Comparison of ENCODE assay signal across 22 cellular contexts in genomic region chr16:9002042-9002441, GRCh38. TPM values are rescaled to one million over a fixed set of nuclear protein-coding genes. Genes with fewer than 3 reads are reported as not detected.
DNase-seq lines count a peak whose midpoint lies in the region; ATAC-seq, FAIRE-seq and TF ChIP-seq lines count a peak whose summit lies in the region.
"Had no signal": no experiment of that assay in that cellular context is flagged by ENCODE, and none has a peak within 500 bp of the region (broad histone marks: within the 10 kb centered on the region; RNA-seq: fewer than 3 reads in every experiment).

No MANE protein-coding gene starts in this region.

- H3K9me3 Mint-ChIP-seq in activated CD8-positive, alpha-beta memory T cell treated with anti-CD3 and anti-CD28 coated beads, Interleukin-2, amount 10 ng/mL, durations not matched to agents 7 days and 5 days (ENCODE audit: low read depth) = no peaks in the 10 kb centered on the region
- no peaks in the 10 kb centered on the region; the same call in 2 of the 3 replicates for H3K9me3 Mint-ChIP-seq in GM23338
- H3K9me3 Mint-ChIP-seq: CD8-positive, alpha-beta T cell; HFFc6; IgD-negative memory B cell had no signal

- TF ChIP-seq CTCF in GM23338 (conservative IDR thresholded peaks at IDR 0.05; ENCODE audit: low read depth in 2 of 2) (no peak), H1 (IDR thresholded peaks at IDR 0.05; ENCODE audit: control extremely low read depth in 1 of 3, insufficient read depth in 1 of 3, low read depth in 1 of 3, low read length in 3 of 3) (no peak)

- no peak overlapping the region for H4K91ac ChIP-seq in H1 (replicated peaks; ENCODE audit: insufficient read length, low read length)

- H3K79me1 ChIP-seq in H1 (ENCODE audit: low read depth, low read length) = no peaks in the 10 kb centered on the region

- peaks cover 4% of the 10 kb centered on the region for H3K4me1 Mint-ChIP-seq in activated CD8-positive, alpha-beta memory T cell treated with anti-CD3 and anti-CD28 coated beads, Interleukin-2, amount 10 ng/mL, durations not matched to agents 7 days and 5 days
- no peaks in the 10 kb centered on the region for H3K4me1 Mint-ChIP-seq in GM23338
- H3K4me1 Mint-ChIP-seq: B cell had no signal

- CTCF ChIA-PET in activated CD8-positive, alpha-beta memory T cell treated with anti-CD3 and anti-CD28 coated beads, Interleukin-2, amount 10 ng/mL, durations not matched to agents 7 days and 5 days (lab: Charles Lee) = no interaction called here
- CTCF ChIA-PET in H1 (lab: Charles Lee; ENCODE audit: partially characterized antibody) = interaction anchor here (0.8 to 9.7 kb wide), 8 partner anchors 10 to 97 kb away, joined by 3 to 189 read pairs (median 4); no protein-coding TSS in a partner anchor

- no peak overlapping the region for H3K27ac ChIP-seq in GM23338 (ENCODE audit: low read depth)
- no peak overlapping the region for H3K27ac ChIP-seq in H1 (ENCODE audit: low read depth, low read length)
- H3K27ac ChIP-seq: BLaER1 treated with 17β-estradiol and CSF1 and Interleukin-3, amounts not matched to agents 10 nM and 100 nM had no signal

- peaks cover under 1% of the 10 kb centered on the region for H3K27me3 Mint-ChIP-seq in activated CD8-positive, alpha-beta memory T cell treated with anti-CD3 and anti-CD28 coated beads, Interleukin-2, amount 10 ng/mL, durations not matched to agents 7 days and 5 days
- H3K27me3 Mint-ChIP-seq in GM23338 (ENCODE audit: insufficient read depth, low read depth, poor library complexity) = peaks cover 10% of the 10 kb centered on the region
- H3K27me3 Mint-ChIP-seq: IgD-negative memory B cell had no signal

- no peaks in the 10 kb centered on the region for H3K23me2 ChIP-seq in H1 (ENCODE audit: low read depth, low read length)

- H2AK5ac ChIP-seq in H1 (ENCODE audit: low read depth, low read length) = no peak overlapping the region

- no peak overlapping the region for H2BK15ac ChIP-seq in H1 (ENCODE audit: low read length)

- H3K4me1 ChIP-seq in GM23338 (ENCODE audit: insufficient read depth) (no peaks in the 10 kb centered on the region), H1 (replicated peaks in 1 of 4; ENCODE audit: control insufficient read depth in 3 of 4, insufficient read depth in 4 of 4, low read length in 3 of 4) (no peaks in the 10 kb centered on the region)
- H3K4me1 ChIP-seq: BLaER1 treated with 17β-estradiol and CSF1 and Interleukin-3, amounts not matched to agents 10 nM and 100 nM had no signal

- TF ChIP-seq RAD21 in H1 (IDR thresholded peaks at IDR 0.05 in 1 of 2, conservative IDR thresholded peaks at IDR 0.05 in 1 of 2; ENCODE audit: low read depth in 2 of 2, low read length in 2 of 2) = no peak

- H2BK120ac ChIP-seq in H1 (replicated peaks; ENCODE audit: low read depth, low read length) = no peak overlapping the region

- H3K4me3 ChIP-seq in GM23338 (no peak overlapping the region), MG63 (no peak overlapping the region), H1 (ENCODE audit: extremely low read depth in 1 of 4, insufficient read depth in 2 of 4, low read depth in 3 of 4, low read length in 4 of 4) (no peak overlapping the region)
- H3K4me3 ChIP-seq: BLaER1 treated with 17β-estradiol and CSF1 and Interleukin-3, amounts not matched to agents 10 nM and 100 nM; GM12878 had no signal

- no peak overlapping the region for H3K4me3 Mint-ChIP-seq in activated CD8-positive, alpha-beta memory T cell treated with anti-CD3 and anti-CD28 coated beads, Interleukin-2, amount 10 ng/mL, durations not matched to agents 7 days and 5 days
- no peak overlapping the region for H3K4me3 Mint-ChIP-seq in GM23338
- H3K4me3 Mint-ChIP-seq: B cell; CD8-positive, alpha-beta T cell; HFFc6 had no signal

- no peak overlapping the region for H4K5ac ChIP-seq in H1 (ENCODE audit: insufficient read length, low read depth, low read length)

- H2BK12ac ChIP-seq in H1 (ENCODE audit: low read depth, low read length) = no peak overlapping the region

- H3K9ac ChIP-seq in H1 (replicated peaks in 1 of 4; ENCODE audit: extremely low read depth in 1 of 4, low read depth in 3 of 4, low read length in 3 of 4) = no peak overlapping the region
- H3K9ac ChIP-seq: BLaER1 treated with 17β-estradiol and CSF1 and Interleukin-3, amounts not matched to agents 10 nM and 100 nM had no signal

- no peak overlapping the region for H3K27ac Mint-ChIP-seq in activated CD8-positive, alpha-beta memory T cell treated with anti-CD3 and anti-CD28 coated beads, Interleukin-2, amount 10 ng/mL, durations not matched to agents 7 days and 5 days
- H3K27ac Mint-ChIP-seq in GM23338 = no peak overlapping the region
- H3K27ac Mint-ChIP-seq: B cell; CD8-positive, alpha-beta T cell; HFFc6; IgD-negative memory B cell had no signal

- FAIRE-seq in H1 (lab: Jason Lieb, UNC) = no peak
- FAIRE-seq: GM12878, H54, HepG2 had no signal

- peak; percentile 48 for DNase-seq in activated CD8-positive, alpha-beta memory T cell treated with anti-CD3 and anti-CD28 coated beads, Interleukin-2, amount 10 ng/mL, durations not matched to agents 7 days and 5 days
- no peak for DNase-seq in activated CD8-positive, alpha-beta memory T cell treated with anti-CD3 and anti-CD28 coated beads, Interleukin-2, amount 50 U/mL, for 4 hours
- DNase-seq in GM23338 (ENCODE audit: low spot score) (no peak), MG63 (peak; percentile 22), H1 (ENCODE audit: low read depth in 1 of 2, low spot score in 2 of 2) (no peak)
- DNase-seq in stimulated activated CD8-positive, alpha-beta memory T cell treated with anti-CD3 and anti-CD28 coated beads, Interleukin-4, amount 100 ng/mL, for 48 hours = no peak
- DNase-seq: Calu3; CD8-positive, alpha-beta T cell; DMS 273 treated with DMSO at 0.1 percent for 48 hours; DMS53; DND-41; EL; HFFc6 had no signal

- no peak overlapping the region for H3K4me2 ChIP-seq in GM23338
- H3K4me2 ChIP-seq in H1 (ENCODE audit: insufficient read depth in 1 of 2, low read depth in 2 of 2, low read length in 2 of 2) = no peak overlapping the region
- H3K4me2 ChIP-seq: BLaER1 treated with 17β-estradiol and CSF1 and Interleukin-3, amounts not matched to agents 10 nM and 100 nM had no signal

- H3K4ac ChIP-seq in H1 (replicated peaks; ENCODE audit: insufficient read length, low read depth, low read length) = no peak overlapping the region

- no peak for ATAC-seq in activated CD8-positive, alpha-beta memory T cell treated with anti-CD3 and anti-CD28 coated beads, Interleukin-2, amount 10 ng/mL, durations not matched to agents 7 days and 5 days
- ATAC-seq in GM23338 (no peak), GM19397 (IDR thresholded peaks at IDR 0.05; ENCODE audit: unreplicated experiment) (no peak), HG03378 (IDR thresholded peaks at IDR 0.05; ENCODE audit: unreplicated experiment) (no peak)
- ATAC-seq: CD8-positive, alpha-beta T cell; GM12878; HCT116; HepG2 had no signal

- H3F3A ChIP-seq in GM23338 (replicated peaks; ENCODE audit: low read depth) = no peaks in the 10 kb centered on the region

- 100% methylated on average over 2 of the region's 2 CpGs; no CpG with 5 or more reads in 1 of the 2 experiments for WGBS in H1 (ENCODE audit: extremely low coverage in 1 of 2, insufficient coverage in 1 of 2, insufficient read length in 1 of 2, insufficient replicate concordance in 2 of 2, low coverage in 1 of 2, low lambda C conversion rate in 2 of 2, missing lambda C conversion rate in 1 of 2), 2 experiments

- no peaks in the 10 kb centered on the region for H3K79me2 ChIP-seq in GM23338 (replicated peaks; ENCODE audit: insufficient read depth)
- no peaks in the 10 kb centered on the region for H3K79me2 ChIP-seq in H1 (ENCODE audit: control insufficient read depth in 1 of 2, insufficient read depth in 2 of 2, low read length in 2 of 2)

- H3K36me3 ChIP-seq in GM23338 (ENCODE audit: insufficient read depth) (no peaks in the 10 kb centered on the region), MG63 (no peaks in the 10 kb centered on the region), H1 (ENCODE audit: control insufficient read depth in 2 of 4, insufficient read depth in 4 of 4, low read length in 3 of 4) (no peaks in the 10 kb centered on the region)
- H3K36me3 ChIP-seq: BLaER1 treated with 17β-estradiol and CSF1 and Interleukin-3, amounts not matched to agents 10 nM and 100 nM had no signal

- no peak overlapping the region for H3K56ac ChIP-seq in H1 (replicated peaks; ENCODE audit: insufficient read length, low read depth, low read length)

- H3K14ac ChIP-seq in H1 (ENCODE audit: insufficient read length) = no peak overlapping the region

- TF ChIP-seq POLR2A in H1 (IDR thresholded peaks at IDR 0.05; ENCODE audit: control extremely low read depth in 1 of 2, low read depth in 2 of 2, low read length in 2 of 2) = no peak

- H4K20me1 ChIP-seq in GM23338 (replicated peaks; ENCODE audit: insufficient read depth) = no peaks in the 10 kb centered on the region
- H4K20me1 ChIP-seq in H1 (replicated peaks in 1 of 2; ENCODE audit: control insufficient read depth in 1 of 2, insufficient read depth in 2 of 2, low read length in 2 of 2) = no peaks in the 10 kb centered on the region
- H4K20me1 ChIP-seq: BLaER1 treated with 17β-estradiol and CSF1 and Interleukin-3, amounts not matched to agents 10 nM and 100 nM had no signal

- no peak overlapping the region for H3K18ac ChIP-seq in H1 (ENCODE audit: extremely low read depth, low read length)

- H3K9me2 ChIP-seq in GM23338 (ENCODE audit: insufficient read depth) = no peaks in the 10 kb centered on the region

- no peak overlapping the region for H2BK5ac ChIP-seq in H1 (ENCODE audit: low read depth, low read length)

- H4K8ac ChIP-seq in H1 (ENCODE audit: extremely low read depth, insufficient read depth, low read length) = peak overlapping the region; percentile 69; the same call in 1 of the 2 replicates

- H3K9me3 ChIP-seq in MG63 (0 out of 2 replicates have a peak, but pooled peaks cover 1% of the 10 kb centered on the region), H1 (ENCODE audit: insufficient read depth in 2 of 2, low read depth in 1 of 2, low read length in 1 of 2) (no peaks in the 10 kb centered on the region)
- H3K9me3 ChIP-seq: BLaER1 treated with 17β-estradiol and CSF1 and Interleukin-3, amounts not matched to agents 10 nM and 100 nM had no signal

- no peaks in the 10 kb centered on the region for H3K27me3 ChIP-seq in GM23338 (ENCODE audit: insufficient read depth)
- H3K27me3 ChIP-seq in MG63 = no peaks in the 10 kb centered on the region
- no peaks in the 10 kb centered on the region for H3K27me3 ChIP-seq in H1 (replicated peaks in 1 of 4; ENCODE audit: control insufficient read depth in 3 of 4, extremely low read depth in 1 of 4, insufficient read depth in 3 of 4, low read length in 3 of 4)
- H3K27me3 ChIP-seq: BLaER1 treated with 17β-estradiol and CSF1 and Interleukin-3, amounts not matched to agents 10 nM and 100 nM had no signal

- POLR2A ChIA-PET in H1 (lab: Charles Lee; ENCODE audit: partially characterized antibody) = interaction anchor here (0.7 kb wide), 1 partner anchor 116 kb away, joined by 3 read pairs; no protein-coding TSS in a partner anchor

- no peaks in the 10 kb centered on the region for H3K36me3 Mint-ChIP-seq in activated CD8-positive, alpha-beta memory T cell treated with anti-CD3 and anti-CD28 coated beads, Interleukin-2, amount 10 ng/mL, durations not matched to agents 7 days and 5 days
- no peaks in the 10 kb centered on the region for H3K36me3 Mint-ChIP-seq in GM23338 (ENCODE audit: low read depth)
- H3K36me3 Mint-ChIP-seq: CD8-positive, alpha-beta T cell had no signal

- H2AFZ ChIP-seq in GM23338 = 0 out of 2 replicates have a peak overlapping the region, but pooled peaks have one; percentile 28
- H2AFZ ChIP-seq in H1 (ENCODE audit: low read length) = no peak overlapping the region

- no peak overlapping the region for H2BK20ac ChIP-seq in H1 (ENCODE audit: low read length)

- no peak overlapping the region for H3K23ac ChIP-seq in H1 (ENCODE audit: insufficient read length)

- TF ChIP-seq EP300 in H1 (IDR thresholded peaks at IDR 0.05; ENCODE audit: borderline replicate concordance in 1 of 2, low read depth in 2 of 2, low read length in 2 of 2) = no peak

RNA-seq across cellular contexts. Expression of gene USP7, which starts 38.3 kb away (rescaled TPM):
- 100 to 1,000 TPM; 159 to 179 TPM for total RNA-seq in activated CD8-positive, alpha-beta memory T cell treated with anti-CD3 and anti-CD28 coated beads, Interleukin-2, amount 10 ng/mL, durations not matched to agents 7 days and 5 days
- total RNA-seq in GM23338 (2014; rRNA removed; shearing (Covaris generic)) = 130 and 169 TPM in 2 replicates
- polyA plus RNA-seq in GM23338 (2016; fragmentation: Nextera tagmentation; extraction: Ambion mirVana) (39.9 and 42.3 TPM in 2 replicates), H1 (2011; rRNA removed) (21.3 and 22.8 TPM in 2 replicates)
- total RNA-seq in MG63 (2014; rRNA removed; shearing (Covaris generic); ENCODE audit: low replicate concordance) = 16.2 and 23.3 TPM in 2 replicates
- 208 and 211 TPM in 2 replicates for total RNA-seq in H1 (2021; fragmentation: NEBNext Ultra II Directional; extraction: Animal tissue kit (Norgen Biotek cat#: 25700))
- 30.9 TPM for polyA plus RNA-seq in H1 (2011; cell fraction: cytosol; rRNA removed)
- polyA plus RNA-seq in H1 (2011; cell fraction: nucleus; rRNA removed) = 117 TPM
- 91.3 to 141 TPM (median 111 TPM) in 4 replicates for polyA plus RNA-seq in H1 (2012, experiment 1 of 2)
- polyA plus RNA-seq in H1 (2012, experiment 2 of 2) = 7.7 TPM
- polyA plus RNA-seq in H1 (2013, experiment 1 of 2) = 77.1 TPM
- polyA plus RNA-seq in H1 (2013, experiment 2 of 2) = 78.8 TPM
- polyA minus RNA-seq in H1 (2011; rRNA and poly(A)+ RNA removed) = 157 and 170 TPM in 2 replicates
- 41.6 TPM for polyA minus RNA-seq in H1 (2011; cell fraction: cytosol; rRNA and poly(A)+ RNA removed)
- polyA minus RNA-seq in H1 (2011; cell fraction: nucleus; rRNA and poly(A)+ RNA removed) = 170 TPM

Comparison
In these comparisons a context has a peak if more than half of its experiments do, and no peak if none do; other contexts are left out.
1. DNase-seq: peak in activated CD8-positive, alpha-beta memory T cell treated with anti-CD3 and anti-CD28 coated beads, Interleukin-2, amount 10 ng/mL, durations not matched to agents 7 days and 5 days (single experiment) and MG63 (single experiment); none in activated CD8-positive, alpha-beta memory T cell treated with anti-CD3 and anti-CD28 coated beads, Interleukin-2, amount 50 U/mL, for 4 hours (single experiment), GM23338 (single experiment), H1 (0 of 2) and stimulated activated CD8-positive, alpha-beta memory T cell treated with anti-CD3 and anti-CD28 coated beads, Interleukin-4, amount 100 ng/mL, for 48 hours (single experiment).